In genomic region chr2:112811841-112812306, GRCh38 we compare ENCODE assay signal across 9 cellular contexts. TPM values are rescaled to one million over a fixed set of nuclear protein-coding genes. Genes with fewer than 3 reads are reported as not detected.
DNase-seq lines count a peak whose midpoint lies in the region; ATAC-seq and TF ChIP-seq lines count a peak whose summit lies in the region.
"Had no signal": no experiment of that assay in that cellular context is flagged by ENCODE, and none has a peak within 500 bp of the region (broad histone marks: within the 10 kb centered on the region; RNA-seq: fewer than 3 reads in every experiment).

No MANE protein-coding gene starts in this region.

- peaks cover 13% of the 10 kb centered on the region for H3K4me1 Mint-ChIP-seq in activated naive CD8-positive, alpha-beta T cell (ENCODE audit: low read depth)

- H3K36me3 ChIP-seq in left lung: no peaks in the 10 kb centered on the region

- H3K4me3 ChIP-seq in HFF-Myc (replicated peaks; ENCODE audit: low read depth, low read length) (no peak overlapping the region), left lung (no peak overlapping the region)

- peaks cover 0 to 27% of the 10 kb centered on the region in 2 donors for H3K4me1 ChIP-seq in left lung

- peak overlapping the region; percentile 54 for H3K27ac Mint-ChIP-seq in activated naive CD8-positive, alpha-beta T cell
- H3K27ac Mint-ChIP-seq: progenitor cell of endocrine pancreas had no signal

- TF ChIP-seq CTCF in HFF-Myc (IDR thresholded peaks at IDR 0.05; ENCODE audit: low read depth, low read length, missing control alignments) (no peak), left lung (IDR thresholded peaks at IDR 0.05) (no peak), GM13977 (IDR thresholded peaks at IDR 0.05; ENCODE audit: extremely low read depth, insufficient read depth, missing control alignments) (no peak)

- H3K9me3 ChIP-seq in left lung: peaks cover 0 to 11% of the 10 kb centered on the region in 2 donors

- intact Hi-C loops in left lung (cut with DNase I): no loop called here

- peak; percentile 63 for ATAC-seq in left lung
- no peak for ATAC-seq in GM21447 (IDR thresholded peaks at IDR 0.05; ENCODE audit: unreplicated experiment)
- ATAC-seq in HG02798 (IDR thresholded peaks at IDR 0.05; ENCODE audit: poor library complexity, unreplicated experiment): no peak

- H3K27me3 ChIP-seq in left lung: no peaks in the 10 kb centered on the region

- H3K36me3 Mint-ChIP-seq in activated naive CD8-positive, alpha-beta T cell: no peaks in the 10 kb centered on the region

- DNase-seq in AG08395 (ENCODE audit: low spot score) (peak; percentile 46), HFF-Myc (ENCODE audit: extremely low read depth, low read depth) (peak; percentile 92), left lung (no peak), AML-193 (lab: John Stamatoyannopoulos, UW) (no peak), GM13977 (ENCODE audit: low spot score) (no peak)

- in situ Hi-C loops in GM13977 (cut with MboI; ENCODE audit: low pct_unique_long_range_greater_than_20kb, low sequenced_read_pairs, unreplicated experiment): no loop called here

- H3K27ac ChIP-seq in left lung: peak overlapping the region in 1 of 2 donors; percentile 55

- peaks cover 7% of the 10 kb centered on the region for H3K9me3 Mint-ChIP-seq in activated naive CD8-positive, alpha-beta T cell (ENCODE audit: low read depth)

- peak overlapping the region; percentile 42 for H3K4me3 Mint-ChIP-seq in activated naive CD8-positive, alpha-beta T cell

- H3K27me3 Mint-ChIP-seq in activated naive CD8-positive, alpha-beta T cell: no peaks in the 10 kb centered on the region

RNA-seq across cellular contexts. Expression of gene IL1B, which starts 24.7 kb away (rescaled TPM):
- 10 to 100 TPM in 1 of 2 donors, 1 to 10 TPM in 1; 2.5 to 38.1 TPM for total RNA-seq in left lung
- total RNA-seq: progenitor cell of endocrine pancreas had no signal

RNA-seq across cellular contexts. Expression of gene IL1A, which starts 27.6 kb away (rescaled TPM):
- total RNA-seq in left lung: 1 to 10 TPM in 1 of 2 donors, under 1 TPM in 1; 0.50 to 2.0 TPM

RNA-seq across cellular contexts. Expression of gene CKAP2L, which starts 47.5 kb away (rescaled TPM):
- 1 to 10 TPM; 1.9 to 5.2 TPM for total RNA-seq in left lung

Comparison
In these comparisons a context has a peak if more than half of its experiments do, and no peak if none do; other contexts are left out.
1. DNase-seq: peak in AG08395 (single experiment) and HFF-Myc (single experiment); none in left lung (0 of 2), AML-193 (0 of 2) and GM13977 (single experiment).